14 cellular contexts compared by ENCODE assay signal in genomic region chr1:120891533-120891932, GRCh38. TPM values are rescaled to one million over a fixed set of nuclear protein-coding genes. Genes with fewer than 3 reads are reported as not detected.
"Had no signal": no experiment of that assay in that cellular context is flagged by ENCODE, and none has a peak within 500 bp of the region (broad histone marks: within the 10 kb centered on the region; RNA-seq: fewer than 3 reads in every experiment).

No MANE protein-coding gene starts in this region.

RNA-seq across cellular contexts. Expression of gene PPIAL4A, which starts 2.0 kb away (rescaled TPM):
- total RNA-seq: activated CD4-positive, alpha-beta T cell treated with anti-CD3 and anti-CD28 coated beads for 36 hours; activated CD8-positive, alpha-beta memory T cell treated with anti-CD3 and anti-CD28 coated beads for 36 hours; colonic mucosa; frontal cortex; lower lobe of right lung; mesenteric fat pad; sciatic nerve; subcutaneous adipose tissue; T-helper 17 cell; thyroid gland; ureter; WTC11 had no signal
- polyA plus RNA-seq: esophagus, keratinocyte had no signal
